In the genomic region with DNA sequence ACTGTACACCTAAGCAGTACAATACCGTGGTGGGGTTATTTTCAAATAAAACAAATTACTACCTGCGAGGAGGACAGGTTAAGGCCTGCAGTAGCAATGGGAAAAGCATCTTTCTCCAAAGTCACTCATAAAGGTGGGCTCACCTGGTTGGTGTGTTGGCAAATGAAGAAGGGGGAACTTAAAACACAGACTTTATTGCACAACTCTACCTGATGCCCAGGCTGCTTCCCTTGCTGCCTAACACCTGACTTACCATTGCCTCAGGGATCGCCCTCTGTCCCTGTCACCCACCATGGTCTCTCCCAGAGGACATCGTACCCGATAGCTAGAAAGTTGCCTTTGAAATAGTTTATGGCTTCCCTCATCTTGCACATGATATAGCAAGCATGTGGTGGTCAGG, we compare ENCODE assay signal across 1 cellular context.
TF ChIP-seq lines count a peak whose summit lies in the region.

No MANE protein-coding gene starts in this region.

TF ChIP-seq in H1, 55 proteins besides CTCF, POLR2A, EP300 and RAD21:
- TF ChIP-seq POLR2AphosphoS5 (IDR thresholded peaks at IDR 0.05; ENCODE audit: low read depth, low read length) = peak; percentile 30; the same call in 1 of the 2 replicates
- TF ChIP-seq KDM4A (IDR thresholded peaks at IDR 0.05; ENCODE audit: low read depth, low read length, severe bottlenecking) = no peak
